14 cellular contexts compared by ENCODE assay signal in the genomic region with DNA sequence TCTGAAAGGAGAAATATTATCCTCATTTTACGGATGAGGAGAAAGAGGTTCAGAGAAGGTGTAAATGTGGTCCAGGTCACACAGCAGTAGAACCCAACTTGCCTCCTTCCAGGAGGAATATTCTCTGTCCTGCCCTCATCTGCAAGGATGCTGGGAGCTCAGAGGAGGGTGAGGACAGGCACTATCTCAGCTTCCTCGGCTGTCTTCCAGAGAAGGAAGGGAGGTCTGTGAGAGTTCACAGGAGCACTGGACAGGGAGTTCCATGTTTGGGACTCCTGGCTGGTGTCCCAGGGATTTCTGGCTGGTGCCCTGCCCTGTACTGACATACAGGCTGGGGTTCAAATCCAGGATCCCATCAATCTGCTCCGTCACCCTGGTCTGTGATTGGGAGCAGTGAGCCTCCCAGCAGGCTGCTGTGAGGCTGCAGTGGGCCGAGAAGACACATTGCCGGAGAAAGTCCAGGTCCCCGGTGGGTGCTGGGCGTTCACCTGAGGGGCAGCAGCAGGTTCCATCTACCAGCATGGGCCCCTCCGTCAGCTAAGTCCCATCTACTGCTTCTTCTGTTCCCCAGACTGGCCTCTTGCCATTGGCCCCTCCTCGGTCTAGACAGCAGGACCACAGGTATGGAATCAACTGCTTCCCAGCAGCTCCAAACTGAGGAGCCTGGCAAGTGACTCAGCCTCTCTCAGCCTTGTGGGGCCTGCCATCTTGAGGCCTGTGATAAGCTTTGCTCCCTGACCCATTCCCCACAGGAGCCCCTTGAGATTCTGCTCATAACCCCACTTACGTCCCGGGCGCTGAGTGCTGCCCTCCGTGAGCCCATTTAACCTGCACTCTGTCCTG. TPM values are rescaled to one million over a fixed set of nuclear protein-coding genes. Genes with fewer than 3 reads are reported as not detected.
DNase-seq lines count a peak whose midpoint lies in the region; ATAC-seq and TF ChIP-seq lines count a peak whose summit lies in the region.
"Had no signal": no experiment of that assay in that cellular context is flagged by ENCODE, and none has a peak within 500 bp of the region (broad histone marks: within the 10 kb centered on the region; RNA-seq: fewer than 3 reads in every experiment).

No MANE protein-coding gene starts in this region.

- ATAC-seq in mucosa of descending colon = peak; percentile 25
- no peak for ATAC-seq in HG02970 (IDR thresholded peaks at IDR 0.05; ENCODE audit: low FRiP score, unreplicated experiment)
- no peak for ATAC-seq in HG02588 (IDR thresholded peaks at IDR 0.05; ENCODE audit: unreplicated experiment)
- ATAC-seq in foreskin keratinocyte = no peak

- TF ChIP-seq CTCF in HEK293 (tag by site-specific recombination; IDR thresholded peaks at IDR 0.05) = no peak
- no peak for TF ChIP-seq CTCF in mucosa of descending colon (IDR thresholded peaks at IDR 0.05)
- no peak for TF ChIP-seq CTCF in foreskin keratinocyte (conservative IDR thresholded peaks at IDR 0.05)

- H3K36me3 ChIP-seq in HEK293 (ENCODE audit: control insufficient read depth in 2 of 2, insufficient read depth in 1 of 2, low read length in 2 of 2) (no peaks in the 10 kb centered on the region), mucosa of descending colon (ENCODE audit: low read depth) (no peaks in the 10 kb centered on the region)

- no peaks in the 10 kb centered on the region for H3K9me3 ChIP-seq in HEK293 (ENCODE audit: control insufficient read depth, insufficient read depth, low read depth, low read length)
- no peaks in the 10 kb centered on the region for H3K9me3 ChIP-seq in mucosa of descending colon
- H3K9me3 ChIP-seq: testis had no signal

- POLR2A ChIA-PET in HEK293 (lab: Yijun Ruan, JAX) = no interaction called here

- H3K27ac ChIP-seq in HEK293 (ENCODE audit: extremely low read depth, low read depth, low read length) (no peak overlapping the region), foreskin keratinocyte (no peak overlapping the region)
- H3K27ac ChIP-seq: testis had no signal

- H3K27me3 ChIP-seq in foreskin keratinocyte = no peaks in the 10 kb centered on the region
- H3K27me3 ChIP-seq: testis had no signal

- H3K4me1 ChIP-seq in HEK293 (ENCODE audit: control insufficient read depth, insufficient read depth, low read length) (no peaks in the 10 kb centered on the region), mucosa of descending colon (ENCODE audit: low read depth) (no peaks in the 10 kb centered on the region), foreskin keratinocyte (no peaks in the 10 kb centered on the region)
- H3K4me1 ChIP-seq: testis had no signal

- DNase-seq in cerebellar cortex (ENCODE audit: low spot score) (peak; percentile 41), mucosa of descending colon (no peak), foreskin keratinocyte (no peak)
- DNase-seq: activated CD4-positive, CD25-positive, alpha-beta regulatory T cell; activated naive CD4-positive, alpha-beta T cell treated with anti-CD3 and anti-CD28 coated beads, Interleukin-2, amount 10 ng/mL, durations not matched to agents 7 days and 5 days; caudate nucleus; left cardiac atrium; naive B cell; OCI-M1; testis had no signal

- intact Hi-C loops in mucosa of descending colon (cut with DNase I, micrococcal nuclease) = no loop called here

- H3K4me3 ChIP-seq in HEK293 (ENCODE audit: low read depth, low read length) (no peak overlapping the region), mucosa of descending colon (no peak overlapping the region)
- H3K4me3 ChIP-seq: testis had no signal

- CTCF ChIA-PET in HEK293 (lab: Yijun Ruan, JAX) = interaction anchor here (3.0 to 5.7 kb wide), 2 partner anchors 40 to 44 kb away, joined by 21 to 22 read pairs; no protein-coding TSS in a partner anchor

TF ChIP-seq in HEK293, 187 proteins besides CTCF, POLR2A, EP300 and RAD21:
- TF ChIP-seq ZNF692 (tag by site-specific recombination; IDR thresholded peaks at IDR 0.05) = no peak
- no peak for TF ChIP-seq ZNF24 (tag by site-specific recombination; IDR thresholded peaks at IDR 0.05)
- peak; percentile 51; the same call in 1 of the 2 replicates for TF ChIP-seq ZNF768 (tag by site-specific recombination; IDR thresholded peaks at IDR 0.05)
TF ChIP-seq in HEK293: peak in this region for 1.

RNA-seq across cellular contexts. Expression of gene BSND, which starts 8.5 kb away (rescaled TPM):
- total RNA-seq in mucosa of descending colon (not detected), foreskin keratinocyte (not detected in 2 replicates)
- polyA plus RNA-seq in foreskin keratinocyte = not detected in 2 replicates
- total RNA-seq: left cardiac atrium, pulmonary artery endothelial cell had no signal

RNA-seq across cellular contexts. Expression of gene TMEM61, which starts 9.8 kb away (rescaled TPM):
- total RNA-seq in mucosa of descending colon = 10 to 100 TPM in 1 of 3 donors, 1 to 10 TPM in 2; 4.9 to 17.9 (median 8.5) TPM
- 1.4 and 1.5 TPM in 2 replicates for total RNA-seq in foreskin keratinocyte
- 1.8 and 1.9 TPM in 2 replicates for polyA plus RNA-seq in foreskin keratinocyte
- total RNA-seq: pulmonary artery endothelial cell had no signal

RNA-seq across cellular contexts. Expression of gene PCSK9, which starts 49.2 kb away (rescaled TPM):
- 10 to 100 TPM in 1 of 3 donors, 1 to 10 TPM in 2; 3.6 to 14.1 (median 9.2) TPM for total RNA-seq in mucosa of descending colon
- total RNA-seq in foreskin keratinocyte = 159 and 184 TPM in 2 replicates
- polyA plus RNA-seq in foreskin keratinocyte = 149 and 163 TPM in 2 replicates

Comparison
In these comparisons a context has a peak if more than half of its experiments do, and no peak if none do; other contexts are left out.
1. RNA of gene PCSK9, which starts 49.2 kb away (total RNA-seq): 159 to 184 TPM in foreskin keratinocyte; 3.6 to 14.1 TPM in mucosa of descending colon; every median in the first group is over 10 times any median in the second.